32 cellular contexts compared by ENCODE assay signal in the genomic region with DNA sequence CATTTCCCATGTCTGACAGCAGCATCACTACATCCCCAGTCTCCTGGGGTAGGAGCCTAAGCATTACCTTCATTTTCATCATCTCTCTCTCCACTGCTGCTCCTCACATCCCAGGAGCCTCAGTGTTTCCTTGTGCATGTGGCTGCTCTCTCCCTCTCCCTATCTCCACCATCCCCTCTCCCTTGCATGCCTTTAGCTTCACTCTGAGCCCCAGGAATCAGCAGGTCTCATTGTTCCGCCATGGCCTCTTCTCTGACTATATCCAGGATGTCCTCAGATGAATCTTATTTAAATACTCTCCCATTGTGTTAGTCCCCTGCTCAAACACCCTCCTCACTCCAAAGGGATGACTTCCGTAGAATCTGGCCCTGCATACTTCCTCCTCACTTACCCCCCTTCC.
"Had no signal": no experiment of that assay in that cellular context is flagged by ENCODE, and none has a peak within 500 bp of the region (broad histone marks: within the 10 kb centered on the region; RNA-seq: fewer than 3 reads in every experiment).

No MANE protein-coding gene starts in this region.

- H3K36me3 ChIP-seq: gastrocnemius medialis, ovary, sigmoid colon, tibial artery had no signal

- H3K4me3 ChIP-seq: gastrocnemius medialis, hepatocyte, lung, mucosa of descending colon, ovary, psoas muscle, sigmoid colon, testis, tibial artery had no signal

- H3K4me3 Mint-ChIP-seq: effector memory CD8-positive, alpha-beta T cell; immature natural killer cell; memory B cell; mesothelial cell of epicardium; natural killer cell treated with Interleukin-12 subunit alpha and Interleukin-12 subunit beta and Interleukin-15 and Interleukin-18, amount 100 ng/mL, for 72 hours; stimulated activated memory B cell treated with anti-CD40 and anti-IgM and Interleukin-4, amounts not matched to agents 10 μg/mL and 1 μg/mL and 100 μg/mL, for 72 hours; type B pancreatic cell had no signal

- H3K4me1 ChIP-seq: gastrocnemius medialis, psoas muscle, testis, tibial artery had no signal

- DNase-seq: cerebellar nuclear complex; cortex of kidney; effector memory CD8-positive, alpha-beta T cell; foreskin fibroblast; gastrocnemius medialis; head of caudate nucleus; immature natural killer cell; islet precursor cell; kidney glomerular epithelial cell; left colon; left ventricle myocardium superior; mucosa of descending colon; naive B cell; occipital lobe; ovary; posterior cingulate gyrus; psoas muscle; right cardiac atrium; sigmoid colon; stimulated activated CD4-positive, alpha-beta T cell treated with anti-CD3 and anti-CD28 coated beads, Interleukin-2, amount 100 ng/mL, for 24 hours; stimulated activated CD4-positive, alpha-beta T cell treated with anti-CD3 and anti-CD28 coated beads, Interleukin-4, amount 100 ng/mL, for 4 hours; stimulated activated naive CD8-positive, alpha-beta T cell treated with anti-CD3 and anti-CD28 coated beads, Interleukin-15, Interleukin-2, amounts not matched to agents 100 U/mL and 50 U/mL, for 24 hours; substantia nigra; testis; tibial artery had no signal

- H3K27ac Mint-ChIP-seq: effector memory CD8-positive, alpha-beta T cell; immature natural killer cell; memory B cell; mesothelial cell of epicardium; natural killer cell treated with Interleukin-12 subunit alpha and Interleukin-12 subunit beta and Interleukin-15 and Interleukin-18, amount 100 ng/mL, for 72 hours; stimulated activated memory B cell treated with anti-CD40 and anti-IgM and Interleukin-4, amounts not matched to agents 10 μg/mL and 1 μg/mL and 100 μg/mL, for 72 hours; type B pancreatic cell had no signal

- H3K9me3 ChIP-seq: gastrocnemius medialis, mucosa of descending colon, ovary, psoas muscle, sigmoid colon, testis, tibial artery had no signal

- H3K27me3 Mint-ChIP-seq: type B pancreatic cell had no signal

- H3K36me3 Mint-ChIP-seq: immature natural killer cell; memory B cell; mesothelial cell of epicardium; naive B cell; natural killer cell treated with Interleukin-12 subunit alpha and Interleukin-12 subunit beta and Interleukin-15 and Interleukin-18, amount 100 ng/mL, for 72 hours; stimulated activated memory B cell treated with anti-CD40 and anti-IgM and Interleukin-4, amounts not matched to agents 10 μg/mL and 1 μg/mL and 100 μg/mL, for 72 hours; type B pancreatic cell had no signal

- H3K4me1 Mint-ChIP-seq: immature natural killer cell; memory B cell; mesothelial cell of epicardium; naive B cell; stimulated activated memory B cell treated with anti-CD40 and anti-IgM and Interleukin-4, amounts not matched to agents 10 μg/mL and 1 μg/mL and 100 μg/mL, for 72 hours had no signal

- H3K27me3 ChIP-seq: gastrocnemius medialis, hepatocyte, ovary, sigmoid colon, testis, tibial artery had no signal

- H3K9me3 Mint-ChIP-seq: memory B cell had no signal
